ENCODE assay signal across 35 cellular contexts in the genomic region with DNA sequence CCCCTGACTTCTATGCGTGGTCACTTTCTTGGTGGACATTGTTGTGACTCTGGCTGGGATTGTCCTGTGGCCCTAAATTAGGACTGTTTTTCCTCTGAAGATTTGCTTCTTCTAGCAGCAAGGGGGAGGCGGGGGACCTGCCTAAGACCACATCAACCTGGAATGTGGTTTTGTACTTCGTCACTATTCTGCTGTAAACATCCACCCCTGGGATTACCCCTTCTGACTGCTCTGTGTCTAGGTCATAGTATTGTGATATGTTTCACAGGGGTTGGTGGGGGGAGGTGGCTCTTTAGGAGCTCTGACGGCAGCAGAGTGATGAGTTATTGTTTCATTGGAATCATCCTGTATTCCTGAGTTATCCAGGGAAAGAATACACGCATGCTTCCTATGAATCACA.
"Had no signal": no experiment of that assay in that cellular context is flagged by ENCODE, and none has a peak within 500 bp of the region (broad histone marks: within the 10 kb centered on the region; RNA-seq: fewer than 3 reads in every experiment).

No MANE protein-coding gene starts in this region.

- H3K27me3 Mint-ChIP-seq: activated CD4-positive, alpha-beta memory T cell treated with anti-CD3 and anti-CD28 coated beads, Interleukin-2, amount 10 ng/mL, durations not matched to agents 7 days and 5 days; central memory CD8-positive, alpha-beta T cell had no signal

- H3K27ac ChIP-seq: ascending aorta, cardiac muscle cell, KMS-11, PC-9, RWPE1, VCaP had no signal

- H3K9ac ChIP-seq: KMS-11 had no signal

- H2AFZ ChIP-seq: PC-9 had no signal

- H3K4me1 Mint-ChIP-seq: activated CD4-positive, alpha-beta memory T cell treated with anti-CD3 and anti-CD28 coated beads, Interleukin-2, amount 10 ng/mL, durations not matched to agents 7 days and 5 days; activated naive CD8-positive, alpha-beta T cell treated with anti-CD3 and anti-CD28 coated beads, Interleukin-2, amount 10 ng/mL, durations not matched to agents 7 days and 5 days; central memory CD8-positive, alpha-beta T cell; T-helper 17 cell had no signal

- H3K4me2 ChIP-seq: KMS-11, PC-9 had no signal

- H3K27ac Mint-ChIP-seq: activated CD4-positive, alpha-beta memory T cell treated with anti-CD3 and anti-CD28 coated beads, Interleukin-2, amount 10 ng/mL, durations not matched to agents 7 days and 5 days; activated naive CD8-positive, alpha-beta T cell treated with anti-CD3 and anti-CD28 coated beads, Interleukin-2, amount 10 ng/mL, durations not matched to agents 7 days and 5 days; activated T-helper 2 cell treated with anti-CD3 and anti-CD28 coated beads, Interferon-gamma antibody, Interleukin-2, Interleukin-4, amounts not matched to agents 10 μg/mL and 5 μg/mL and 100 μg/mL, durations not matched to agents 14 hours and 24 hours and 36 hours; T-cell; T-helper 17 cell had no signal

- H3K4me3 Mint-ChIP-seq: activated CD4-positive, alpha-beta memory T cell treated with anti-CD3 and anti-CD28 coated beads, Interleukin-2, amount 10 ng/mL, durations not matched to agents 7 days and 5 days; activated naive CD8-positive, alpha-beta T cell treated with anti-CD3 and anti-CD28 coated beads, Interleukin-2, amount 10 ng/mL, durations not matched to agents 7 days and 5 days; central memory CD8-positive, alpha-beta T cell; T-cell; T-helper 17 cell had no signal

- H3K4me3 ChIP-seq: ascending aorta, cardiac muscle cell, PC-9 had no signal

- H3K36me3 Mint-ChIP-seq: activated naive CD8-positive, alpha-beta T cell treated with anti-CD3 and anti-CD28 coated beads, Interleukin-2, amount 10 ng/mL, durations not matched to agents 7 days and 5 days; T-cell had no signal

- DNase-seq: activated CD4-positive, alpha-beta memory T cell treated with anti-CD3 and anti-CD28 coated beads, Interleukin-2, amount 10 ng/mL, durations not matched to agents 7 days and 5 days; activated CD4-positive, alpha-beta T cell treated with anti-CD3 and anti-CD28 coated beads for 1 hour; activated CD4-positive, alpha-beta T cell treated with anti-CD3 and anti-CD28 coated beads for 48 hours; activated CD4-positive, CD25-positive, alpha-beta regulatory T cell; activated CD8-positive, alpha-beta memory T cell treated with anti-CD3 and anti-CD28 coated beads, Interleukin-2, amount 50 U/mL, for 48 hours; activated gamma-delta T cell; activated naive CD4-positive, alpha-beta T cell treated with Interleukin-2 at 50 U/mL for 16 hours; activated naive CD8-positive, alpha-beta T cell treated with anti-CD3 and anti-CD28 coated beads, Interleukin-2, amount 10 ng/mL, durations not matched to agents 7 days and 5 days; activated T-cell treated with anti-CD3 and anti-CD28 coated beads, Interleukin-2, amount 50 U/mL, for 1 hour; amygdala; NCI-H1092 treated with DMSO at 0.1 percent for 48 hours; NCI-H1417; NCI-H146; NCI-H187; NCI-H2029 treated with DMSO at 0.1 percent for 48 hours; NCI-H2107; NCI-H2171; NCI-H510A; NCI-H526; NCI-H748 treated with DMSO at 0.1 percent for 48 hours; NK-92 treated with Interleukin-12 subunit alpha and Interleukin-12 subunit beta, amount 100 ng/mL, for 24 hours; PC-9; SIG-M5; T-helper 17 cell; T-helper 9 cell had no signal

- H3K27me3 ChIP-seq: ascending aorta, cardiac muscle cell had no signal

- ATAC-seq: Right ventricle myocardium inferior, SK-N-SH treated with all-trans-retinoic acid at 6 μM for 48 hours, T-helper 17 cell had no signal

- H3K36me3 ChIP-seq: ascending aorta, cardiac muscle cell had no signal
